In the genomic region with DNA sequence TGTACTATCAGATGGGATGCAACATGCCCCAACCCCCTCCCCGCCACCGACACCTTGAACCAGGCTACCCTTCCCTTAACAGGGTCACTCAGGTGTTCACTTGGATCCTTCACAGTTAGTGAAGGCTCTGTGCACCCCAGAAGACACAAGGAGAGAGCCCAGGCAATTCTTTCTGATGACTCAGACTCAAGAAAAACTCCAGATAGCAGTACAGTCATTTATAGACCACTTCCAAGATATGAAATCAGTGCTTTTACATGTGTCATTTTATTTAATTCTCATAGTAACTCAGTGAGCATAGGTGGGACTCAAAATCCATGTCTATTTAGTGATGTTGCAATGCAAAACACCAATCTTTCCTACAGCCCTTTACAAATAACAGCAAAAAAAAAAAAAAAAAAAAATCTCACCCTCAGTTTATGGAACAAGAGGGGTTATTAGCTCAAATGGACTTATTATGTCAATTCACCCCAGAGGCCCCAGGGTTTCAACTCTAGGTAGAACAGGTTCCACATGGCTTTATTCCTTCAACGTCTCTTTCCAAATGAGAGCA, we compare ENCODE assay signal across 21 cellular contexts.
DNase-seq lines count a peak whose midpoint lies in the region; ATAC-seq, FAIRE-seq and TF ChIP-seq lines count a peak whose summit lies in the region.
"Had no signal": no experiment of that assay in that cellular context is flagged by ENCODE, and none has a peak within 500 bp of the region (broad histone marks: within the 10 kb centered on the region; RNA-seq: fewer than 3 reads in every experiment).

No MANE protein-coding gene starts in this region.

- peak; percentile 74 for DNase-seq in H54 (ENCODE audit: insufficient read length, low spot score)
- peak; percentile 51 for DNase-seq in RPMI7951 (ENCODE audit: low read depth)
- peak; percentile 56 for DNase-seq in epithelial cell of esophagus (ENCODE audit: low read depth)
- no peak for DNase-seq in trophoblast cell
- no peak for DNase-seq in stimulated activated naive CD8-positive, alpha-beta T cell treated with anti-CD3 and anti-CD28 coated beads, Interleukin-15, amount 100 ng/mL, for 72 hours
- DNase-seq in left colon: no peak
- DNase-seq in COR-L47 (lab: John Stamatoyannopoulos, UW): no peak
- DNase-seq in mesenteric fat pad (ENCODE audit: low spot score): no peak
- DNase-seq: C1 segment of cervical spinal cord; mesendoderm; MM.1S; NCI-H1694 treated with DMSO at 0.1 percent for 48 hours; NCI-H345; NK-92 treated with Interleukin-12 subunit alpha and Interleukin-12 subunit beta, amount 100 ng/mL, for 24 hours; SHP77 treated with DMSO at 0.1 percent for 48 hours; stimulated activated naive B cell treated with anti-CD40 and anti-IgM and Interleukin-4, amounts not matched to agents 10 μg/mL and 1 μg/mL and 100 μg/mL, for 72 hours had no signal

- no peak for TF ChIP-seq POLR2A in H54 (IDR thresholded peaks at IDR 0.05; ENCODE audit: low read depth, low read length)

- peaks cover 4% of the 10 kb centered on the region for H3K27me3 ChIP-seq in trophoblast cell (ENCODE audit: insufficient read depth, low read length)

- no peak overlapping the region for H3K27ac ChIP-seq in trophoblast cell (ENCODE audit: low read depth, low read length)
- H3K27ac ChIP-seq: prostate gland, tibial nerve had no signal

- no peaks in the 10 kb centered on the region for H3K36me3 ChIP-seq in trophoblast cell (ENCODE audit: control insufficient read depth in 1 of 2, insufficient read depth in 2 of 2, low read length in 2 of 2)
- H3K36me3 ChIP-seq: prostate gland, tibial nerve had no signal

- H3K23ac ChIP-seq in trophoblast cell (ENCODE audit: low read length): no peak overlapping the region

- H3K4me3 ChIP-seq in epithelial cell of esophagus (ENCODE audit: low read length) (no peak overlapping the region), trophoblast cell (ENCODE audit: low read depth, low read length) (no peak overlapping the region)
- H3K4me3 ChIP-seq: prostate gland, tibial nerve had no signal

- no peak for TF ChIP-seq CTCF in epithelial cell of esophagus (IDR thresholded peaks at IDR 0.05; ENCODE audit: insufficient read depth, low read depth, low read length, missing control alignments)

- no peak overlapping the region for H3K18ac ChIP-seq in trophoblast cell (ENCODE audit: low read length)

- no peak overlapping the region for H4K91ac ChIP-seq in trophoblast cell (ENCODE audit: low read depth, low read length)

- H3K4ac ChIP-seq in trophoblast cell (ENCODE audit: low read depth, low read length): no peak overlapping the region

- peaks cover 11% of the 10 kb centered on the region for H3K79me1 ChIP-seq in trophoblast cell (ENCODE audit: low read length)

- no peaks in the 10 kb centered on the region for H3K9me3 Mint-ChIP-seq in stimulated activated naive CD8-positive, alpha-beta T cell treated with anti-CD3 and anti-CD28 coated beads, Interleukin-15, amount 100 ng/mL, for 72 hours
- H3K9me3 Mint-ChIP-seq: natural killer cell treated with Interleukin-12 subunit alpha and Interleukin-12 subunit beta and Interleukin-15 and Interleukin-18, amount 100 ng/mL, for 72 hours; stimulated activated naive B cell treated with anti-CD40 and anti-IgM and Interleukin-4, amounts not matched to agents 10 μg/mL and 1 μg/mL and 100 μg/mL, for 72 hours; T-helper 2 cell treated with Interferon-gamma antibody and Interleukin-4, amounts not matched to agents 5 μg/mL and 100 μg/mL, for 36 hours had no signal

- FAIRE-seq in H54 (lab: Jason Lieb, UNC): no peak

- peaks cover 11 to 12% of the 10 kb centered on the region in 2 experiments for H3K4me1 ChIP-seq in trophoblast cell (ENCODE audit: control insufficient read depth in 1 of 2, insufficient read depth in 2 of 2, low read length in 2 of 2)
- H3K4me1 ChIP-seq: prostate gland had no signal

- H4K12ac ChIP-seq in trophoblast cell (ENCODE audit: low read depth, low read length): no peak overlapping the region

- no peak overlapping the region for H3K14ac ChIP-seq in trophoblast cell (ENCODE audit: low read length)

- peak overlapping the region; percentile 12 for H2BK12ac ChIP-seq in trophoblast cell (ENCODE audit: low read length)

- no peak overlapping the region for H2BK5ac ChIP-seq in trophoblast cell (ENCODE audit: low read depth, low read length, poor library complexity)

- no peak overlapping the region for H3K4me2 ChIP-seq in trophoblast cell (ENCODE audit: low read length)

- no peak overlapping the region for H2AFZ ChIP-seq in trophoblast cell (ENCODE audit: insufficient read depth, low read length, poor library complexity)

- no peak overlapping the region for H3K9ac ChIP-seq in trophoblast cell (ENCODE audit: low read length)

- no peaks in the 10 kb centered on the region for H3K79me2 ChIP-seq in trophoblast cell (ENCODE audit: control insufficient read depth, insufficient read depth, low read length, poor library complexity)

- intact Hi-C loops in left colon (cut with DNase I, micrococcal nuclease): no loop called here

- H2AK5ac ChIP-seq in trophoblast cell (ENCODE audit: low read length): no peak overlapping the region

- peaks cover 93% of the 10 kb centered on the region for H3K27me3 Mint-ChIP-seq in stimulated activated naive CD8-positive, alpha-beta T cell treated with anti-CD3 and anti-CD28 coated beads, Interleukin-15, amount 100 ng/mL, for 72 hours

- H4K8ac ChIP-seq in trophoblast cell (ENCODE audit: low read depth, low read length): no peak overlapping the region

- H3K4me3 Mint-ChIP-seq in stimulated activated naive CD8-positive, alpha-beta T cell treated with anti-CD3 and anti-CD28 coated beads, Interleukin-15, amount 100 ng/mL, for 72 hours: no peak overlapping the region
- H3K4me3 Mint-ChIP-seq: natural killer cell treated with Interleukin-12 subunit alpha and Interleukin-12 subunit beta and Interleukin-15 and Interleukin-18, amount 100 ng/mL, for 72 hours; stimulated activated naive B cell treated with anti-CD40 and anti-IgM and Interleukin-4, amounts not matched to agents 10 μg/mL and 1 μg/mL and 100 μg/mL, for 72 hours; T-helper 2 cell treated with Interferon-gamma antibody and Interleukin-4, amounts not matched to agents 5 μg/mL and 100 μg/mL, for 36 hours had no signal

- no peak overlapping the region for H2BK120ac ChIP-seq in trophoblast cell (ENCODE audit: insufficient read depth, low read length, poor library complexity)

- WGBS in trophoblast cell (ENCODE audit: extremely low coverage, insufficient coverage, insufficient read length): no CpG with 5 or more reads among the region's 3 CpGs

- no peak overlapping the region for H3K27ac Mint-ChIP-seq in stimulated activated naive CD8-positive, alpha-beta T cell treated with anti-CD3 and anti-CD28 coated beads, Interleukin-15, amount 100 ng/mL, for 72 hours
- H3K27ac Mint-ChIP-seq: natural killer cell treated with Interleukin-12 subunit alpha and Interleukin-12 subunit beta and Interleukin-15 and Interleukin-18, amount 100 ng/mL, for 72 hours; stimulated activated naive B cell treated with anti-CD40 and anti-IgM and Interleukin-4, amounts not matched to agents 10 μg/mL and 1 μg/mL and 100 μg/mL, for 72 hours; T-helper 2 cell treated with Interferon-gamma antibody and Interleukin-4, amounts not matched to agents 5 μg/mL and 100 μg/mL, for 36 hours had no signal

- peaks cover 18% of the 10 kb centered on the region for H3K4me1 Mint-ChIP-seq in stimulated activated naive CD8-positive, alpha-beta T cell treated with anti-CD3 and anti-CD28 coated beads, Interleukin-15, amount 100 ng/mL, for 72 hours

- no peak for ATAC-seq in stimulated activated naive CD8-positive, alpha-beta T cell treated with anti-CD3 and anti-CD28 coated beads, Interleukin-15, amount 100 ng/mL, for 72 hours
- ATAC-seq in left colon: no peak
- ATAC-seq: activated CD4-positive, CD25-positive, alpha-beta regulatory T cell treated with anti-CD3 and anti-CD28 coated beads, Interleukin-2, amount 50 U/mL, for 24 hours; natural killer cell treated with Interleukin-12 subunit alpha and Interleukin-12 subunit beta and Interleukin-15 and Interleukin-18, amount 100 ng/mL, for 72 hours; stimulated activated naive B cell treated with anti-CD40 and anti-IgM and Interleukin-4, amounts not matched to agents 10 μg/mL and 1 μg/mL and 100 μg/mL, for 72 hours had no signal

- peaks cover 3% of the 10 kb centered on the region for H3K9me3 ChIP-seq in trophoblast cell (ENCODE audit: insufficient read depth, low read depth, low read length)
- H3K9me3 ChIP-seq: prostate gland, tibial nerve had no signal

Comparison
In these comparisons a context has a peak if more than half of its experiments do, and no peak if none do; other contexts are left out.
1. DNase-seq: peak in H54 (single experiment), RPMI7951 (single experiment) and epithelial cell of esophagus (single experiment); none in trophoblast cell (0 of 2), stimulated activated naive CD8-positive, alpha-beta T cell treated with anti-CD3 and anti-CD28 coated beads, Interleukin-15, amount 100 ng/mL, for 72 hours (0 of 2), left colon (0 of 2), COR-L47 (single experiment) and mesenteric fat pad (single experiment).